ENCODE assay signal across 12 cellular contexts in genomic region chr18:10715791-10716190, GRCh38.
DNase-seq lines count a peak whose midpoint lies in the region; ATAC-seq, FAIRE-seq and TF ChIP-seq lines count a peak whose summit lies in the region.
"Had no signal": no experiment of that assay in that cellular context is flagged by ENCODE, and none has a peak within 500 bp of the region (broad histone marks: within the 10 kb centered on the region; RNA-seq: fewer than 3 reads in every experiment).

No MANE protein-coding gene starts in this region.

- H2AFZ ChIP-seq in GM23248 (peak overlapping the region; percentile 68; the same call in 1 of the 2 replicates), HepG2 (ENCODE audit: low read length) (no peak overlapping the region)

- H3K4me1 ChIP-seq in GM23248 (ENCODE audit: insufficient read depth) = peaks cover 6% of the 10 kb centered on the region
- peaks cover 3% of the 10 kb centered on the region for H3K4me1 ChIP-seq in skeletal muscle satellite cell (ENCODE audit: control insufficient read depth, insufficient read depth, low read length)
- no peaks in the 10 kb centered on the region for H3K4me1 ChIP-seq in small intestine (ENCODE audit: control insufficient read depth in 2 of 2, insufficient read depth in 1 of 2, low read depth in 1 of 2, low read length in 1 of 2)
- H3K4me1 ChIP-seq in HepG2 (ENCODE audit: insufficient read depth, low read length) = no peaks in the 10 kb centered on the region
- H3K4me1 ChIP-seq: body of pancreas, SJSA1 had no signal

- peak overlapping the region; percentile 46 for H3K9ac ChIP-seq in GM23248
- H3K9ac ChIP-seq in skeletal muscle satellite cell (ENCODE audit: low read depth, low read length) = no peak overlapping the region
- H3K9ac ChIP-seq in HepG2 (ENCODE audit: insufficient read depth, low read depth, low read length) = no peak overlapping the region

- H3K36me3 ChIP-seq in GM23248 (ENCODE audit: low read depth) (no peaks in the 10 kb centered on the region), skeletal muscle satellite cell (ENCODE audit: insufficient read depth, low read length) (no peaks in the 10 kb centered on the region), small intestine (ENCODE audit: control insufficient read depth in 2 of 2, insufficient read depth in 2 of 2, low read length in 2 of 2) (no peaks in the 10 kb centered on the region), HepG2 (replicated peaks in 1 of 2; ENCODE audit: control insufficient read depth in 1 of 2, insufficient read depth in 2 of 2, low read length in 2 of 2) (peaks cover 0 to 2% of the 10 kb centered on the region in 2 experiments; a peak in 1 of 5 replicates)
- H3K36me3 ChIP-seq: SJSA1 had no signal

- H3K27me3 ChIP-seq in GM23248 (replicated peaks; ENCODE audit: insufficient read depth) (no peaks in the 10 kb centered on the region), skeletal muscle satellite cell (ENCODE audit: control insufficient read depth, insufficient read depth, low read length) (no peaks in the 10 kb centered on the region), small intestine (ENCODE audit: control insufficient read depth in 2 of 2, insufficient read depth in 2 of 2, low read length in 2 of 2) (no peaks in the 10 kb centered on the region), HepG2 (ENCODE audit: control insufficient read depth in 1 of 2, insufficient read depth in 2 of 2, low read length in 2 of 2) (no peaks in the 10 kb centered on the region; a peak in 1 of 5 replicates)
- H3K27me3 ChIP-seq: body of pancreas, SJSA1 had no signal

- H4K20me1 ChIP-seq in GM23248 (ENCODE audit: insufficient read depth) (no peaks in the 10 kb centered on the region), HepG2 (ENCODE audit: insufficient read depth, low read length) (no peaks in the 10 kb centered on the region)

- H3K27ac ChIP-seq in GM23248 (0 out of 2 replicates have a peak overlapping the region, but pooled peaks have one; percentile 34), small intestine (ENCODE audit: low read depth in 1 of 2, low read length in 1 of 2) (no peak overlapping the region), HepG2 (ENCODE audit: extremely low read length, insufficient read depth, low read length) (no peak overlapping the region)
- H3K27ac ChIP-seq: body of pancreas, SJSA1 had no signal

- intact Hi-C loops in HepG2 (cut with micrococcal nuclease; ENCODE audit: unreplicated experiment) = no loop called here

- no peak for TF ChIP-seq RAD21 in HepG2 (CRISPR knock-in tag; IDR thresholded peaks at IDR 0.05)

- BruUV-seq in HepG2 (replicated peaks; lab: Mats Ljungman, UMichigan) = no TSS peak

- H3K9me3 ChIP-seq in GM23248 (ENCODE audit: low read depth) (no peaks in the 10 kb centered on the region), skeletal muscle satellite cell (replicated peaks; ENCODE audit: low read length) (no peaks in the 10 kb centered on the region), small intestine (ENCODE audit: control insufficient read depth, low read depth) (no peaks in the 10 kb centered on the region), HepG2 (ENCODE audit: low read length) (no peaks in the 10 kb centered on the region)
- H3K9me3 ChIP-seq: body of pancreas, SJSA1 had no signal

- TF ChIP-seq EP300 in HepG2 (IDR thresholded peaks at IDR 0.05; ENCODE audit: low read depth in 2 of 2, low read length in 2 of 2) (no peak), HepG2 (CRISPR knock-in tag; IDR thresholded peaks at IDR 0.05; ENCODE audit: borderline replicate concordance) (no peak)

- 1 to 2% methylated on average over 9 of the region's 9 CpGs for WGBS in GM23248 (ENCODE audit: low coverage in 1 of 2, low lambda C conversion rate in 2 of 2, missing lambda C conversion rate in 2 of 2), 2 experiments
- 43 to 69% (median 54%) methylated on average over 9 of the region's 9 CpGs for WGBS in small intestine, 3 donors
- WGBS in HepG2 (ENCODE audit: low lambda C conversion rate) = 87% methylated on average over 8 of the region's 9 CpGs

- ATAC-seq in HepG2 = no peak
- ATAC-seq: body of pancreas had no signal

- H3K4me3 ChIP-seq in GM23248 (peak overlapping the region; percentile 13; the same call in 1 of the 2 replicates), skeletal muscle satellite cell (ENCODE audit: low read length) (no peak overlapping the region), small intestine (ENCODE audit: low read depth in 1 of 2, low read length in 2 of 2) (no peak overlapping the region), HepG2 (replicated peaks in 1 of 3; ENCODE audit: insufficient read depth in 1 of 3, low read depth in 2 of 3, low read length in 3 of 3) (no peak overlapping the region)
- H3K4me3 ChIP-seq: body of pancreas, SJSA1 had no signal

- DNase-seq in GM23248 (peak; percentile 95), RPMI8226 (peak; percentile 24), fibroblast of peridontal ligament (ENCODE audit: extremely low read depth) (peak; percentile 69), small intestine (no peak), COLO668 (lab: John Stamatoyannopoulos, UW; ENCODE audit: unreplicated experiment) (no peak), HepG2 (ENCODE audit: low spot score) (no peak), T-helper 2 cell (no peak)
- DNase-seq: activated B cell treated with CpG ODN at 0.5 μM for 24 hours, kidney glomerular epithelial cell had no signal

- no peaks in the 10 kb centered on the region for H3K9me2 ChIP-seq in GM23248 (ENCODE audit: insufficient read depth)

- H3K4me2 ChIP-seq in GM23248 (ENCODE audit: unreplicated experiment) = peak overlapping the region; percentile 35
- peak overlapping the region; percentile 34 for H3K4me2 ChIP-seq in skeletal muscle satellite cell (ENCODE audit: low read length)
- H3K4me2 ChIP-seq in HepG2 (ENCODE audit: low read depth, low read length) = no peak overlapping the region

- TF ChIP-seq POLR2A in HepG2 (IDR thresholded peaks at IDR 0.05; ENCODE audit: insufficient read depth in 1 of 2, low read depth in 2 of 2, low read length in 2 of 2) = no peak

- H3F3A ChIP-seq in GM23248 (ENCODE audit: insufficient read depth) = no peaks in the 10 kb centered on the region

- POLR2A ChIA-PET in HepG2 (lab: Yijun Ruan, JAX) = no interaction called here

- no peak for TF ChIP-seq CTCF in HepG2 (CRISPR knock-in tag; IDR thresholded peaks at IDR 0.05)

- in situ Hi-C loops in GM23248 (cut with MboI) = no loop called here
- in situ Hi-C loops in HepG2 (cut with HindIII; ENCODE audit: extremely low pct_ligation_motif_present, low pct_unique_long_range_greater_than_20kb) = no loop called here

- CTCF ChIA-PET in HepG2 (lab: Yijun Ruan, JAX; ENCODE audit: low intra/inter-chr PET ratio, low total read pairs) = no interaction called here

- H3K79me2 ChIP-seq in GM23248 (ENCODE audit: insufficient read depth) (no peaks in the 10 kb centered on the region), HepG2 (ENCODE audit: insufficient read depth, low read length) (no peaks in the 10 kb centered on the region)

- no peak for FAIRE-seq in small intestine (lab: Jason Lieb, UNC)
- no peak for FAIRE-seq in HepG2 (lab: Jason Lieb, UNC)

TF ChIP-seq in HepG2, 621 proteins besides CTCF, POLR2A, EP300 and RAD21 (continues in another document):
- TF ChIP-seq, protein P1, sequence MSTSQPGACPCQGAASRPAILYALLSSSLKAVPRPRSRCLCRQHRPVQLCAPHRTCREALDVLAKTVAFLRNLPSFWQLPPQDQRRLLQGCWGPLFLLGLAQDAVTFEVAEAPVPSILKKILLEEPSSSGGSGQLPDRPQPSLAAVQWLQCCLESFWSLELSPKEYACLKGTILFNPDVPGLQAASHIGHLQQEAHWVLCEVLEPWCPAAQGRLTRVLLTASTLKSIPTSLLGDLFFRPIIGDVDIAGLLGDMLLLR (CRISPR knock-in tag; IDR thresholded peaks at IDR 0.05) = no peak
- TF ChIP-seq STAG1 (CRISPR knock-in tag; IDR thresholded peaks at IDR 0.05) (no peak), ZFP82 (CRISPR knock-in tag; IDR thresholded peaks at IDR 0.05; ENCODE audit: borderline replicate concordance) (no peak), FOSL2 (CRISPR knock-in tag; IDR thresholded peaks at IDR 0.05) (no peak), ZNF550 (CRISPR knock-in tag; IDR thresholded peaks at IDR 0.05; ENCODE audit: borderline replicate concordance) (no peak), FOXK2 (IDR thresholded peaks at IDR 0.05) (no peak), NRL (CRISPR knock-in tag; IDR thresholded peaks at IDR 0.05; ENCODE audit: borderline replicate concordance) (no peak), WIZ (CRISPR knock-in tag; IDR thresholded peaks at IDR 0.05) (no peak), SALL2 (CRISPR knock-in tag; IDR thresholded peaks at IDR 0.05) (no peak), PHF20 (CRISPR knock-in tag; IDR thresholded peaks at IDR 0.05) (no peak), ZNF75D (CRISPR knock-in tag; IDR thresholded peaks at IDR 0.05; ENCODE audit: borderline replicate concordance) (no peak), NR1H2 (CRISPR knock-in tag; IDR thresholded peaks at IDR 0.05; ENCODE audit: borderline replicate concordance, low read depth) (no peak), KAT2B (IDR thresholded peaks at IDR 0.05; ENCODE audit: borderline replicate concordance, low read depth, low read length) (no peak), ZNF740 (CRISPR knock-in tag; IDR thresholded peaks at IDR 0.05) (no peak), ZNF329 (CRISPR knock-in tag; IDR thresholded peaks at IDR 0.05; ENCODE audit: low read depth) (no peak)
- TF ChIP-seq, protein P2, sequence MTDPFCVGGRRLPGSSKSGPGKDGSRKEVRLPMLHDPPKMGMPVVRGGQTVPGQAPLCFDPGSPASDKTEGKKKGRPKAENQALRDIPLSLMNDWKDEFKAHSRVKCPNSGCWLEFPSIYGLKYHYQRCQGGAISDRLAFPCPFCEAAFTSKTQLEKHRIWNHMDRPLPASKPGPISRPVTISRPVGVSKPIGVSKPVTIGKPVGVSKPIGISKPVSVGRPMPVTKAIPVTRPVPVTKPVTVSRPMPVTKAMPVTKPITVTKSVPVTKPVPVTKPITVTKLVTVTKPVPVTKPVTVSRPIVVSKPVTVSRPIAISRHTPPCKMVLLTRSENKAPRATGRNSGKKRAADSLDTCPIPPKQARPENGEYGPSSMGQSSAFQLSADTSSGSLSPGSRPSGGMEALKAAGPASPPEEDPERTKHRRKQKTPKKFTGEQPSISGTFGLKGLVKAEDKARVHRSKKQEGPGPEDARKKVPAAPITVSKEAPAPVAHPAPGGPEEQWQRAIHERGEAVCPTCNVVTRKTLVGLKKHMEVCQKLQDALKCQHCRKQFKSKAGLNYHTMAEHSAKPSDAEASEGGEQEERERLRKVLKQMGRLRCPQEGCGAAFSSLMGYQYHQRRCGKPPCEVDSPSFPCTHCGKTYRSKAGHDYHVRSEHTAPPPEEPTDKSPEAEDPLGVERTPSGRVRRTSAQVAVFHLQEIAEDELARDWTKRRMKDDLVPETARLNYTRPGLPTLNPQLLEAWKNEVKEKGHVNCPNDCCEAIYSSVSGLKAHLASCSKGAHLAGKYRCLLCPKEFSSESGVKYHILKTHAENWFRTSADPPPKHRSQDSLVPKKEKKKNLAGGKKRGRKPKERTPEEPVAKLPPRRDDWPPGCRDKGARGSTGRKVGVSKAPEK (CRISPR knock-in tag; IDR thresholded peaks at IDR 0.05; ENCODE audit: borderline replicate concordance) = no peak

Comparison
In these comparisons a context has a peak if more than half of its experiments do, and no peak if none do; other contexts are left out.
1. DNase-seq: peak in GM23248 (single experiment), RPMI8226 (single experiment) and fibroblast of peridontal ligament (single experiment); none in small intestine (single experiment), COLO668 (single experiment), HepG2 (single experiment) and T-helper 2 cell (0 of 5).